Comparison of ENCODE assay signal across 1 cellular context in the genomic region with DNA sequence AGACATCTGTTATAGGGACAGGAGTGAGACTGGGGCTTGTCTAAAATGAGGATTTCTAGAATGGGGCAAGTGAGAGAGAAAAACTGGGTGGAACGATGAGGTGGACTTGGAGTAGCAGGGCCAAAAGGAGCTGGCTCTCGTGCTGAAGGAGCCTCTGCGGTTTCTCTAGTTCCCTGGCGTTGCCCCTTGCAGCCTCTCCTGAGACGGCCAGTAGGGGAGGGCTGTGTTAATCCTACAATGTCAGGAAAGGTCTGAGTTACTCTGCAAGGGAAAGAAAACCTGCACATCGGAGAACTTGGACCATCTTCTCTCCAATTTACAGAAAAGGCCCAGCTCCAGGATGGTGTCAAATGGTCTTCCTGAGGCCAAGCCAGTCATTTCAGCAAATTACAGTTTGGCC.
TF ChIP-seq lines count a peak whose summit lies in the region.

No MANE protein-coding gene starts in this region.

TF ChIP-seq in WTC11, 78 proteins besides CTCF, POLR2A, EP300 and RAD21 (continued from another document):
- TF ChIP-seq, protein P1, sequence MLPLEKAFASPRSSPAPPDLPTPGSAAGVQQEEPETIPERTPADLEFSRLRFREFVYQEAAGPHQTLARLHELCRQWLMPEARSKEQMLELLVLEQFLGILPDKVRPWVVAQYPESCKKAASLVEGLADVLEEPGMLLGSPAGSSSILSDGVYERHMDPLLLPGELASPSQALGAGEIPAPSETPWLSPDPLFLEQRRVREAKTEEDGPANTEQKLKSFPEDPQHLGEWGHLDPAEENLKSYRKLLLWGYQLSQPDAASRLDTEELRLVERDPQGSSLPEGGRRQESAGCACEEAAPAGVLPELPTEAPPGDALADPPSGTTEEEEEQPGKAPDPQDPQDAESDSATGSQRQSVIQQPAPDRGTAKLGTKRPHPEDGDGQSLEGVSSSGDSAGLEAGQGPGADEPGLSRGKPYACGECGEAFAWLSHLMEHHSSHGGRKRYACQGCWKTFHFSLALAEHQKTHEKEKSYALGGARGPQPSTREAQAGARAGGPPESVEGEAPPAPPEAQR (CRISPR knock-in tag; IDR thresholded peaks at IDR 0.05) = no peak
